In the genomic region with DNA sequence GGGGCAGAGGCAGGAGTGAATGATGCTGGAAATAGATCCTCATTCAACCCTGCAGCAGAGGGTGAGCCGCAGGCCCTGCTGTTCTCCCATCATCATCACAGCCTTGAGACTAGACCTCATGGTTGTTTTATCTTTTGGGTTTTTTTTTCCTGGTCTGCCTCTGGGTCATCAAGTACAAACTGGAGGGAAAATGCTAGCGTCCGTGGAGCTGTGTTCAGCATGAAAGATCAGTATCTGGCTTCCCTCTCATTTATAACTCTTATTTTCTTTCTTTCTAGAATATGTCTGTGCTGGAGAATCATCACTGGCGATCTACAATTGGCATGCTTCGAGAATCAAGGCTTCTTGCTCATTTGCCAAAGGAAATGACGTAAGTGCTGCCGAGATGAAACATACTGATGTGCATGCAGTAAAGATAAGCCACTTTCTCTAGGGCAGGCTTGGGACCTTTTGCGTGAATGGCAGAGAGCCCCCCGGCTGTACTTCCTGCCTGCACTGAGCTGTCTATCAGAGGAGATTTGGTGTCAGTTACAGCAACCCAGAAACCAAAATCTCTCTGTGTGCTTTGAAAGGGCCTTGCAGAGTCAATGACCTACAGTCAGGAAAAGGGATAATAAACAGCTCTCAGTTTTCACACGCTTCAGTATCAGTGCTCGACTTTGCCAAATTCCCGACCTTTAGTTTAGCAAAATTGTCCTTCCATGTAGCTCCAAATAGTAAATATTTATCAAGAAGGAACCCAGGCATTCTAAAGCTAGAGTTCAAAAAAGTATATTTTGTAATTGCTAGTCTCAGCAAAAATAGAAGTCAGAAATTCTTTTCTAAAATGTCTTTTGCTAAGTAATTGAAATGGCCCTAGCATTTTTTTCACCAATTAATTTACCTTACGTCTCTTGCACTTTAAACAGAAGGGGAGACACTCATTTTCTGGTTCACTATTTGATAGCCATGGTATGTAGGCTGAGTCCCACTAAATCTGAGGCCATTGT, we compare ENCODE assay signal across 12 cellular contexts.
DNase-seq lines count a peak whose midpoint lies in the region; ATAC-seq, FAIRE-seq and TF ChIP-seq lines count a peak whose summit lies in the region.
"Had no signal": no experiment of that assay in that cellular context is flagged by ENCODE, and none has a peak within 500 bp of the region (broad histone marks: within the 10 kb centered on the region; RNA-seq: fewer than 3 reads in every experiment).

No MANE protein-coding gene starts in this region.

- ATAC-seq in K562 (no peak; the same call in 2 of the 3 replicates), left lobe of liver (peak; percentile 93), GM19351 (IDR thresholded peaks at IDR 0.05; ENCODE audit: unreplicated experiment) (no peak), GM21381 (IDR thresholded peaks at IDR 0.05; ENCODE audit: unreplicated experiment) (no peak)
- ATAC-seq: stimulated activated effector memory CD8-positive, alpha-beta T cell treated with anti-CD3 and anti-CD28 coated beads, Interleukin-12 subunit alpha, Interleukin-12 subunit beta, amount 100 ng/mL, for 72 hours had no signal

- BruUV-seq in K562 (replicated peaks; lab: Mats Ljungman, UMichigan), result no TSS peak

- peaks cover 3% of the 10 kb centered on the region for H3F3A ChIP-seq in smooth muscle cell (ENCODE audit: low read depth)

- DNase-seq in RKO (ENCODE audit: low spot score) (peak; percentile 2), K562 (ENCODE audit: extremely low read depth in 1 of 4, low spot score in 3 of 4) (no peak), left lobe of liver (ENCODE audit: low spot score) (peak; percentile 50), smooth muscle cell (lab: John Stamatoyannopoulos, UW; ENCODE audit: unreplicated experiment) (no peak), H54 (ENCODE audit: insufficient read length, low spot score) (no peak)
- DNase-seq: DMS 273 treated with DMSO at 0.1 percent for 48 hours, erythroblast, NCI-H187 treated with DMSO at 0.1 percent for 48 hours, Peyer's patch had no signal

- H3K9ac ChIP-seq in K562 (ENCODE audit: insufficient read depth in 1 of 2, low read depth in 2 of 2, low read length in 2 of 2) (no peak overlapping the region), smooth muscle cell (ENCODE audit: low read depth) (peak overlapping the region; percentile 15)

- H3K4me2 ChIP-seq in K562 (ENCODE audit: insufficient read depth, low read length), result no peak overlapping the region
- peak overlapping the region; percentile 18 for H3K4me2 ChIP-seq in smooth muscle cell

- H2AFZ ChIP-seq in K562 (ENCODE audit: low read depth, low read length) (peak overlapping the region; percentile 36; the same call in 1 of the 2 replicates), smooth muscle cell (ENCODE audit: low read depth) (peak overlapping the region; percentile 39)

- no peaks in the 10 kb centered on the region for H3K9me1 ChIP-seq in K562 (ENCODE audit: control insufficient read depth, insufficient read depth, low read length)

- H4K20me1 ChIP-seq in K562 (replicated peaks; ENCODE audit: control insufficient read depth, insufficient read depth, low read length) (no peaks in the 10 kb centered on the region), smooth muscle cell (ENCODE audit: low read depth) (no peaks in the 10 kb centered on the region)

- TF ChIP-seq RAD21 in K562 (CRISPR knock-in tag; conservative IDR thresholded peaks at IDR 0.05 in 1 of 2, IDR thresholded peaks at IDR 0.05 in 1 of 2), result no peak

- H3K36me3 ChIP-seq in K562 (ENCODE audit: control insufficient read depth, insufficient read depth, low read length) (no peaks in the 10 kb centered on the region), smooth muscle cell (ENCODE audit: low read depth) (peaks cover 25% of the 10 kb centered on the region)
- H3K36me3 ChIP-seq: Peyer's patch had no signal

- H3K4me3 ChIP-seq in K562 (no peak overlapping the region), smooth muscle cell (no peak overlapping the region)
- H3K4me3 ChIP-seq: Peyer's patch had no signal

- no peak for FAIRE-seq in K562 (lab: Jason Lieb, UNC)
- FAIRE-seq in H54 (lab: Jason Lieb, UNC), result no peak

- H3K79me2 ChIP-seq in K562 (ENCODE audit: control insufficient read depth, insufficient read depth, low read length), result no peaks in the 10 kb centered on the region
- no peaks in the 10 kb centered on the region for H3K79me2 ChIP-seq in smooth muscle cell (ENCODE audit: low read depth)

- H3K27me3 ChIP-seq in K562 (ENCODE audit: control insufficient read depth in 2 of 2, insufficient read depth in 2 of 2, low read length in 2 of 2), result no peaks in the 10 kb centered on the region
- H3K27me3 ChIP-seq in smooth muscle cell (ENCODE audit: low read depth), result no peaks in the 10 kb centered on the region
- H3K27me3 ChIP-seq: Peyer's patch had no signal

- H3K4me1 ChIP-seq in K562 (replicated peaks in 1 of 2; ENCODE audit: control insufficient read depth in 2 of 2, insufficient read depth in 2 of 2, low read length in 2 of 2) (no peaks in the 10 kb centered on the region), smooth muscle cell (ENCODE audit: low read depth) (no peaks in the 10 kb centered on the region)
- H3K4me1 ChIP-seq: Peyer's patch had no signal

- H3K9me3 ChIP-seq in K562 (replicated peaks; ENCODE audit: control insufficient read depth, insufficient read depth, low read depth, low read length) (no peaks in the 10 kb centered on the region), smooth muscle cell (replicated peaks; ENCODE audit: low read depth) (no peaks in the 10 kb centered on the region)
- H3K9me3 ChIP-seq: Peyer's patch had no signal

- TF ChIP-seq CTCF in K562 (IDR thresholded peaks at IDR 0.05 in 2 of 3, conservative IDR thresholded peaks at IDR 0.05 in 1 of 3; ENCODE audit: insufficient read depth in 2 of 3, low read depth in 1 of 3, low read length in 3 of 3) (no peak), smooth muscle cell (IDR thresholded peaks at IDR 0.05; ENCODE audit: borderline replicate concordance, insufficient read depth, poor library complexity, severe bottlenecking) (no peak)

- POLR2A ChIA-PET in K562 (lab: Yijun Ruan, JAX), result interaction anchor here (0.8 kb wide), 1 partner anchor 116 kb away, joined by 4 read pairs; a partner anchor contains a TSS

- WGBS in K562 (ENCODE audit: insufficient coverage, low coverage, missing lambda C conversion rate), result 3% methylated on average over 13 of the region's 13 CpGs
- WGBS in smooth muscle cell (ENCODE audit: low lambda C conversion rate), result 24% methylated on average over 13 of the region's 13 CpGs

- CTCF ChIA-PET in K562 (lab: Yijun Ruan, JAX; ENCODE audit: low intra/inter-chr PET ratio), result no interaction called here

- intact Hi-C loops in K562 (cut with micrococcal nuclease), result no loop called here

- TF ChIP-seq POLR2A in K562 (conservative IDR thresholded peaks at IDR 0.05), result no peak
- TF ChIP-seq POLR2A in H54 (IDR thresholded peaks at IDR 0.05; ENCODE audit: low read depth, low read length), result no peak

- H3K27ac ChIP-seq in K562 (ENCODE audit: extremely low read depth, low read depth, low read length), result no peak overlapping the region
- peak overlapping the region; percentile 51 for H3K27ac ChIP-seq in smooth muscle cell (ENCODE audit: low read depth)

- no peak for TF ChIP-seq EP300 in K562 (IDR thresholded peaks at IDR 0.05; ENCODE audit: low read length)

- in situ Hi-C loops in K562 (cut with MboI), result no loop called here

TF ChIP-seq in K562, 482 proteins besides CTCF, POLR2A, EP300 and RAD21 (continues in another document):
- peak; percentile 29 for TF ChIP-seq C11orf30 (IDR thresholded peaks at IDR 0.05; ENCODE audit: low read depth)

Comparison
In these comparisons a context has a peak if more than half of its experiments do, and no peak if none do; other contexts are left out.
1. DNase-seq: peak in RKO (single experiment) and left lobe of liver (single experiment); none in K562 (0 of 4), smooth muscle cell (single experiment) and H54 (single experiment).